13 cellular contexts compared by ENCODE assay signal in genomic region chr19:629515-629914, GRCh38. TPM values are rescaled to one million over a fixed set of nuclear protein-coding genes. Genes with fewer than 3 reads are reported as not detected.
"Had no signal": no experiment of that assay in that cellular context is flagged by ENCODE, and none has a peak within 500 bp of the region (broad histone marks: within the 10 kb centered on the region; RNA-seq: fewer than 3 reads in every experiment).

No MANE protein-coding gene starts in this region.

RNA-seq across cellular contexts. Expression of gene FGF22, which starts 10.2 kb away (rescaled TPM):
- total RNA-seq: activated CD4-positive, alpha-beta T cell treated with anti-CD3 and anti-CD28 coated beads, Interleukin-2, amount 10 ng/mL, durations not matched to agents 24 days and 14 days; activated CD8-positive, alpha-beta memory T cell treated with anti-CD3 and anti-CD28 coated beads for 36 hours; activated naive CD4-positive, alpha-beta T cell treated with anti-CD3 and anti-CD28 coated beads for 36 hours; activated naive CD8-positive, alpha-beta T cell treated with anti-CD3 and anti-CD28 coated beads for 36 hours; activated T-helper 1 cell treated with anti-CD3 and anti-CD28 coated beads, Interleukin-12 subunit alpha, Interleukin-12 subunit beta, Interleukin-2, Interleukin-4 antibody, amounts not matched to agents 30 ng/mL and 10 ng/mL and 1 ng/mL, durations not matched to agents 14 hours and 24 hours and 36 hours; body of pancreas; cardiac muscle cell; gastrocnemius medialis; hepatocyte; mammary epithelial cell; transverse colon; urinary bladder had no signal
- polyA plus RNA-seq: liver, mammary epithelial cell had no signal
